Comparison of ENCODE assay signal across 8 cellular contexts in genomic region chr10:89352039-89352597, GRCh38. TPM values are rescaled to one million over a fixed set of nuclear protein-coding genes. Genes with fewer than 3 reads are reported as not detected.
DNase-seq lines count a peak whose midpoint lies in the region; ATAC-seq and TF ChIP-seq lines count a peak whose summit lies in the region.

No MANE protein-coding gene starts in this region.

- BruUV-seq in Panc1 (replicated peaks; lab: Mats Ljungman, UMichigan), result no TSS peak

- intact Hi-C loops in Panc1 (cut with micrococcal nuclease; ENCODE audit: unreplicated experiment), result no loop called here

- DNase-seq in GM20000 (ENCODE audit: low spot score) (peak; percentile 32), Panc1 (ENCODE audit: low read depth, low spot score) (no peak), fibroblast of pulmonary artery (ENCODE audit: low read depth) (peak; percentile 95), renal cortical epithelial cell (ENCODE audit: low read depth) (peak; percentile 99), GM13977 (ENCODE audit: low spot score) (no peak), D341Med (ENCODE audit: low spot score) (no peak)
- DNase-seq in activated effector memory CD4-positive, alpha-beta T cell treated with Interleukin-2 at 50 U/mL for 16 hours, result no peak

- TF ChIP-seq CTCF in GM20000 (IDR thresholded peaks at IDR 0.05; ENCODE audit: extremely low read depth, missing control alignments) (no peak), Panc1 (IDR thresholded peaks at IDR 0.05) (no peak), fibroblast of pulmonary artery (IDR thresholded peaks at IDR 0.05; ENCODE audit: low read length, missing control alignments) (no peak), GM13977 (IDR thresholded peaks at IDR 0.05; ENCODE audit: extremely low read depth, insufficient read depth, missing control alignments) (no peak)

- peak overlapping the region; percentile 72 for H3K27ac ChIP-seq in Panc1 (ENCODE audit: low read length)

- peak overlapping the region in 1 of 2 experiments; percentile 14; a peak in 1 of 4 replicates for H3K4me3 ChIP-seq in Panc1 (ENCODE audit: low read depth in 2 of 2, low read length in 2 of 2)
- H3K4me3 ChIP-seq in fibroblast of pulmonary artery (replicated peaks; ENCODE audit: low read depth, low read length), result no peak overlapping the region

- POLR2A ChIA-PET in Panc1 (lab: Charles Lee), result interaction anchor here (1.0 kb wide), 1 partner anchor 20 kb away, joined by 3 read pairs; no protein-coding TSS in a partner anchor

- H3K27me3 ChIP-seq in Panc1 (ENCODE audit: control insufficient read depth, insufficient read depth, low read length), result no peaks in the 10 kb centered on the region

- no peaks in the 10 kb centered on the region for H3K9me3 ChIP-seq in Panc1 (ENCODE audit: control insufficient read depth, insufficient read depth, low read depth, low read length)

- in situ Hi-C loops in Panc1 (cut with HindIII; ENCODE audit: low pct_unique_long_range_greater_than_20kb, low sequenced_read_pairs) (no loop called here), GM13977 (cut with MboI; ENCODE audit: low pct_unique_long_range_greater_than_20kb, low sequenced_read_pairs, unreplicated experiment) (no loop called here)

- CTCF ChIA-PET in Panc1 (lab: Charles Lee), result no interaction called here

- peaks cover 19% of the 10 kb centered on the region for H3K4me1 ChIP-seq in Panc1 (ENCODE audit: control insufficient read depth, insufficient read depth, low read length)

- peak; percentile 14; the same call in 1 of the 2 replicates for ATAC-seq in Panc1
- ATAC-seq in HG02840 (IDR thresholded peaks at IDR 0.05; ENCODE audit: low FRiP score, unreplicated experiment), result no peak

- H3K36me3 ChIP-seq in Panc1 (ENCODE audit: control insufficient read depth, insufficient read depth, low read length), result no peaks in the 10 kb centered on the region

RNA-seq across cellular contexts. Expression of gene IFIT3, which starts 24.3 kb away (rescaled TPM):
- 29.8 TPM for total RNA-seq in Panc1 (2021; ENCODE audit: unreplicated experiment)
- 5.2 TPM for polyA plus RNA-seq in Panc1 (2012; ENCODE audit: insufficient read length)
- 12.8 and 61.6 TPM in 2 replicates for total RNA-seq in renal cortical epithelial cell

RNA-seq across cellular contexts. Expression of gene IFIT1B, which starts 25.7 kb away (rescaled TPM):
- total RNA-seq in Panc1 (2021; ENCODE audit: unreplicated experiment) (not detected), renal cortical epithelial cell (not detected in 2 replicates)
- polyA plus RNA-seq in Panc1 (2012; ENCODE audit: insufficient read length), result not detected

RNA-seq across cellular contexts. Expression of gene IFIT1, which starts 40.3 kb away (rescaled TPM):
- 43.8 TPM for total RNA-seq in Panc1 (2021; ENCODE audit: unreplicated experiment)
- 12.1 TPM for polyA plus RNA-seq in Panc1 (2012; ENCODE audit: insufficient read length)
- 10.2 and 23.3 TPM in 2 replicates for total RNA-seq in renal cortical epithelial cell

RNA-seq across cellular contexts. Expression of gene IFIT2, which starts 50.3 kb away (rescaled TPM):
- total RNA-seq in Panc1 (2021; ENCODE audit: unreplicated experiment), result 31.6 TPM
- polyA plus RNA-seq in Panc1 (2012; ENCODE audit: insufficient read length), result 6.9 TPM
- 7.2 and 20.7 TPM in 2 replicates for total RNA-seq in renal cortical epithelial cell

Comparison
In these comparisons a context has a peak if more than half of its experiments do, and no peak if none do; other contexts are left out.
1. DNase-seq: peak in GM20000 (single experiment), fibroblast of pulmonary artery (single experiment) and renal cortical epithelial cell (single experiment); none in Panc1 (single experiment), activated effector memory CD4-positive, alpha-beta T cell treated with Interleukin-2 at 50 U/mL for 16 hours (single experiment), GM13977 (single experiment) and D341Med (single experiment).